ENCODE assay signal across 27 cellular contexts in genomic region chr16:53356478-53357207, GRCh38.
DNase-seq lines count a peak whose midpoint lies in the region; ATAC-seq, FAIRE-seq and TF ChIP-seq lines count a peak whose summit lies in the region.
"Had no signal": no experiment of that assay in that cellular context is flagged by ENCODE, and none has a peak within 500 bp of the region (broad histone marks: within the 10 kb centered on the region; RNA-seq: fewer than 3 reads in every experiment).

No MANE protein-coding gene starts in this region.

- no peaks in the 10 kb centered on the region for H3F3A ChIP-seq in OCI-LY1 (ENCODE audit: insufficient read depth, low read length)

- TF ChIP-seq EP300 in A549 (IDR thresholded peaks at IDR 0.05) (no peak), esophagus muscularis mucosa (IDR thresholded peaks at IDR 0.05) (no peak)

- TF ChIP-seq RAD21 in A549 (conservative IDR thresholded peaks at IDR 0.05 in 1 of 2, IDR thresholded peaks at IDR 0.05 in 1 of 2): no peak

- TF ChIP-seq POLR2A in A549 (IDR thresholded peaks at IDR 0.05; ENCODE audit: low read length): no peak
- TF ChIP-seq POLR2A in esophagus muscularis mucosa (IDR thresholded peaks at IDR 0.05; ENCODE audit: low read depth): no peak

- H3K27ac ChIP-seq in A549 (no peak overlapping the region), OCI-LY1 (ENCODE audit: low read depth, low read length, poor library complexity, severe bottlenecking) (no peak overlapping the region), esophagus muscularis mucosa (replicated peaks in 1 of 4) (no peak overlapping the region), pancreas (no peak overlapping the region)
- H3K27ac ChIP-seq: neutrophil had no signal

- POLR2A ChIA-PET in A549 (lab: Yijun Ruan, JAX) (no interaction called here), GM10248 (lab: Yijun Ruan, JAX) (no interaction called here)

- H3K27me3 ChIP-seq in OCI-LY1 (ENCODE audit: insufficient read depth, low read length) (0 out of 2 replicates have a peak, but pooled peaks cover 6% of the 10 kb centered on the region), esophagus muscularis mucosa (peaks cover 0 to 29% (median 0%) of the 10 kb centered on the region in 4 donors), pancreas (no peaks in the 10 kb centered on the region)

- no peak; the same call in 2 of the 3 replicates for TF ChIP-seq CTCF in A549 (IDR thresholded peaks at IDR 0.05)
- peak; percentile 20 for TF ChIP-seq CTCF in GM12873 (IDR thresholded peaks at IDR 0.05; ENCODE audit: insufficient read depth, low read depth, low read length, missing control alignments)
- peak; percentile 28; the same call in 1 of the 2 replicates for TF ChIP-seq CTCF in OCI-LY1 (IDR thresholded peaks at IDR 0.05; ENCODE audit: low read length)
- TF ChIP-seq CTCF in esophagus muscularis mucosa (IDR thresholded peaks at IDR 0.05): no peak
- TF ChIP-seq CTCF in GM10248 (IDR thresholded peaks at IDR 0.05; ENCODE audit: control extremely low read depth, extremely low read depth, low read depth, missing control alignments): no peak
- TF ChIP-seq CTCF in pancreas (IDR thresholded peaks at IDR 0.05): no peak

- no peaks in the 10 kb centered on the region for H4K20me1 ChIP-seq in OCI-LY1 (ENCODE audit: insufficient read depth, low read length)

- FAIRE-seq in A549 (lab: Jason Lieb, UNC) (no peak), pancreas (lab: Jason Lieb, UNC) (no peak)
- FAIRE-seq: astrocyte, endothelial cell of umbilical vein, small intestine had no signal

- intact Hi-C loops in esophagus muscularis mucosa (cut with DNase I): no loop called here
- intact Hi-C loops in pancreas (cut with DNase I): no loop called here

- H2AFZ ChIP-seq in OCI-LY1 (ENCODE audit: low read length): no peak overlapping the region

- no peak for DNase-seq in A549 (ENCODE audit: low read depth in 1 of 2, low spot score in 1 of 2)
- DNase-seq in esophagus muscularis mucosa (ENCODE audit: extremely low spot score): peak; percentile 90
- DNase-seq in activated CD4-positive, CD25-positive, alpha-beta regulatory T cell (lab: John Stamatoyannopoulos, UW): no peak
- no peak for DNase-seq in GM10248 (ENCODE audit: extremely low spot score)
- DNase-seq in pancreas: no peak
- DNase-seq in NCI-H2171 (lab: John Stamatoyannopoulos, UW): no peak
- DNase-seq: activated CD4-positive, alpha-beta T cell treated with anti-CD3 and anti-CD28 coated beads, Interleukin-2, amount 10 ng/mL, durations not matched to agents 7 days and 5 days; activated CD8-positive, alpha-beta memory T cell treated with anti-CD3 and anti-CD28 coated beads, Interleukin-2, amount 10 ng/mL, durations not matched to agents 7 days and 5 days; C1 segment of cervical spinal cord; Calu3; central memory CD4-positive, alpha-beta T cell; EL; left cardiac atrium; mesenchymal stem cell; MM.1S; NCI-H1436 treated with DMSO at 0.1 percent for 48 hours; NCI-H510A; RPMI8226; small intestine; T-helper 2 cell had no signal

- no peaks in the 10 kb centered on the region for H3K9me2 ChIP-seq in OCI-LY1 (ENCODE audit: low read depth, low read length)

- WGBS in A549 (ENCODE audit: missing lambda C conversion rate): 5% methylated on average over 2 of the region's 4 CpGs
- WGBS in esophagus muscularis mucosa: 59% methylated on average over 4 of the region's 4 CpGs
- WGBS in pancreas, 2 donors: 49 to 62% methylated on average over 4 of the region's 4 CpGs

- CTCF ChIA-PET in A549 (lab: Yijun Ruan, JAX) (interaction anchor here (0.6 to 1.0 kb wide), 2 partner anchors 12 to 19 kb away, joined by 3 to 5 read pairs; no protein-coding TSS in a partner anchor), GM10248 (lab: Yijun Ruan, JAX) (interaction anchor here (0.9 to 1.2 kb wide), 2 partner anchors 19 to 47 kb away, joined by 3 to 4 read pairs; no protein-coding TSS in a partner anchor)

- H3K4me1 ChIP-seq in A549 (no peaks in the 10 kb centered on the region), OCI-LY1 (ENCODE audit: insufficient read depth, low read length, severe bottlenecking) (peaks cover 12% of the 10 kb centered on the region), esophagus muscularis mucosa (no peaks in the 10 kb centered on the region), pancreas (no peaks in the 10 kb centered on the region)

- no peaks in the 10 kb centered on the region for H3K36me3 ChIP-seq in OCI-LY1 (ENCODE audit: insufficient read depth, low read length)
- H3K36me3 ChIP-seq in esophagus muscularis mucosa: no peaks in the 10 kb centered on the region
- H3K36me3 ChIP-seq in pancreas: no peaks in the 10 kb centered on the region

- H3K9me3 ChIP-seq in A549 (no peaks in the 10 kb centered on the region), OCI-LY1 (ENCODE audit: low read length) (no peaks in the 10 kb centered on the region), esophagus muscularis mucosa (no peaks in the 10 kb centered on the region), pancreas (no peaks in the 10 kb centered on the region)
- H3K9me3 ChIP-seq: neutrophil had no signal

- no peak overlapping the region for H3K9ac ChIP-seq in OCI-LY1 (ENCODE audit: low read length)

- H3K4me3 ChIP-seq in A549: no peak overlapping the region
- no peak overlapping the region for H3K4me3 ChIP-seq in OCI-LY1 (ENCODE audit: low read depth, low read length, poor library complexity, severe bottlenecking)
- H3K4me3 ChIP-seq in esophagus muscularis mucosa: no peak overlapping the region
- no peak overlapping the region for H3K4me3 ChIP-seq in pancreas

- no peaks in the 10 kb centered on the region for H3K79me2 ChIP-seq in OCI-LY1 (ENCODE audit: insufficient read depth, low read length)

- ATAC-seq in A549 (peak in 1 of 2 experiments; percentile 30; a peak in 1 of 6 replicates), pancreas (no peak)
- ATAC-seq: activated CD8-positive, alpha-beta memory T cell treated with anti-CD3 and anti-CD28 coated beads, Interleukin-2, amount 10 ng/mL, durations not matched to agents 7 days and 5 days; activated naive CD4-positive, alpha-beta T cell treated with anti-CD3 and anti-CD28 coated beads, Interleukin-2, amount 50 U/mL, for 72 hours; left cardiac atrium; stimulated activated memory B cell treated with anti-CD40 and anti-IgM and Interleukin-4, amounts not matched to agents 10 μg/mL and 1 μg/mL and 100 μg/mL, for 72 hours had no signal

- no peak overlapping the region for H3K4me2 ChIP-seq in A549
- no peak overlapping the region for H3K4me2 ChIP-seq in OCI-LY1 (ENCODE audit: low read length)

TF ChIP-seq in A549, 52 proteins besides CTCF, POLR2A, EP300 and RAD21:
- no peak for TF ChIP-seq ZC3H11A (IDR thresholded peaks at IDR 0.05)
- no peak for TF ChIP-seq KDM1A (IDR thresholded peaks at IDR 0.05; ENCODE audit: low read depth)
- no peak for TF ChIP-seq HOXB5 (CRISPR knock-in tag; IDR thresholded peaks at IDR 0.05)
- TF ChIP-seq REST (IDR thresholded peaks at IDR 0.05): peak; percentile 26; the same call in 1 of the 2 replicates

Comparison
In these comparisons a context has a peak if more than half of its experiments do, and no peak if none do; other contexts are left out.
1. CTCF ChIP-seq: peak in GM12873 (single experiment) and OCI-LY1 (single experiment); none in A549 (single experiment), esophagus muscularis mucosa (0 of 3), GM10248 (single experiment) and pancreas (0 of 4).